Comparison of ENCODE assay signal across 18 cellular contexts in genomic region chr18:79664525-79665125, GRCh38. TPM values are rescaled to one million over a fixed set of nuclear protein-coding genes. Genes with fewer than 3 reads are reported as not detected.
DNase-seq lines count a peak whose midpoint lies in the region; ATAC-seq and TF ChIP-seq lines count a peak whose summit lies in the region.
"Had no signal": no experiment of that assay in that cellular context is flagged by ENCODE, and none has a peak within 500 bp of the region (broad histone marks: within the 10 kb centered on the region; RNA-seq: fewer than 3 reads in every experiment).

No MANE protein-coding gene starts in this region.

- no peak overlapping the region for H3K4me3 Mint-ChIP-seq in natural killer cell treated with Interleukin-12 subunit alpha and Interleukin-12 subunit beta and Interleukin-15 and Interleukin-18, amount 100 ng/mL, for 72 hours
- H3K4me3 Mint-ChIP-seq: CD14-positive monocyte, nephron progenitor cell, T-helper 17 cell had no signal

- no peaks in the 10 kb centered on the region for H3K9me3 ChIP-seq in lung (ENCODE audit: control insufficient read depth in 2 of 2, insufficient read depth in 1 of 2, low read length in 1 of 2)
- H3K9me3 ChIP-seq: Peyer's patch, sigmoid colon had no signal

- no peaks in the 10 kb centered on the region for H3K4me1 ChIP-seq in lung (ENCODE audit: control insufficient read depth in 2 of 2, insufficient read depth in 2 of 2, low read length in 2 of 2)
- H3K4me1 ChIP-seq: Peyer's patch, sigmoid colon had no signal

- H3K36me3 ChIP-seq in lung (ENCODE audit: control insufficient read depth in 2 of 2, insufficient read depth in 2 of 2, low read length in 2 of 2) = no peaks in the 10 kb centered on the region
- H3K36me3 ChIP-seq: Peyer's patch, sigmoid colon had no signal

- H3K27ac Mint-ChIP-seq in natural killer cell treated with Interleukin-12 subunit alpha and Interleukin-12 subunit beta and Interleukin-15 and Interleukin-18, amount 100 ng/mL, for 72 hours = no peak overlapping the region
- H3K27ac Mint-ChIP-seq: nephron progenitor cell, T-helper 17 cell had no signal

- H3K9me3 Mint-ChIP-seq in natural killer cell treated with Interleukin-12 subunit alpha and Interleukin-12 subunit beta and Interleukin-15 and Interleukin-18, amount 100 ng/mL, for 72 hours = no peaks in the 10 kb centered on the region

- TF ChIP-seq CTCF in lung (IDR thresholded peaks at IDR 0.05; ENCODE audit: control extremely low read depth, extremely low read depth) = no peak

- ATAC-seq in lung (ENCODE audit: insufficient read depth, low FRiP score) = peak; percentile 47
- ATAC-seq in GM21447 (IDR thresholded peaks at IDR 0.05; ENCODE audit: unreplicated experiment) = no peak
- ATAC-seq in GM19395 (IDR thresholded peaks at IDR 0.05; ENCODE audit: unreplicated experiment) = no peak
- ATAC-seq in natural killer cell treated with Interleukin-12 subunit alpha and Interleukin-12 subunit beta and Interleukin-15 and Interleukin-18, amount 100 ng/mL, for 72 hours = no peak
- ATAC-seq: T-helper 17 cell had no signal

- H3K27ac ChIP-seq in epithelial cell of prostate = peak overlapping the region; percentile 43
- no peak overlapping the region for H3K27ac ChIP-seq in lung (ENCODE audit: low read depth in 1 of 2, low read length in 1 of 2)
- H3K27ac ChIP-seq: Peyer's patch, sigmoid colon had no signal

- H3K27me3 ChIP-seq in lung (ENCODE audit: control insufficient read depth, insufficient read depth) = no peaks in the 10 kb centered on the region
- H3K27me3 ChIP-seq: Peyer's patch had no signal

- peaks cover 9% of the 10 kb centered on the region in 2 donors for H3K27me3 Mint-ChIP-seq in natural killer cell treated with Interleukin-12 subunit alpha and Interleukin-12 subunit beta and Interleukin-15 and Interleukin-18, amount 100 ng/mL, for 72 hours

- H3K4me3 ChIP-seq in lung = no peak overlapping the region
- H3K4me3 ChIP-seq: Peyer's patch, sigmoid colon had no signal

- WGBS in lung, 2 donors = 60 to 62% methylated on average over 3 of the region's 3 CpGs

- no peaks in the 10 kb centered on the region for H3K4me1 Mint-ChIP-seq in natural killer cell treated with Interleukin-12 subunit alpha and Interleukin-12 subunit beta and Interleukin-15 and Interleukin-18, amount 100 ng/mL, for 72 hours (ENCODE audit: low read depth in 2 of 2)
- H3K4me1 Mint-ChIP-seq: CD14-positive monocyte, T-helper 17 cell had no signal

- DNase-seq in EH (ENCODE audit: low read depth) (peak; percentile 81), NCI-H226 (peak; percentile 66), epithelial cell of prostate (ENCODE audit: low read depth, low spot score) (peak; percentile 83), lung (ENCODE audit: low spot score) (no peak), NCI-H1930 (lab: John Stamatoyannopoulos, UW) (no peak)
- no peak for DNase-seq in natural killer cell treated with Interleukin-12 subunit alpha and Interleukin-12 subunit beta and Interleukin-15 and Interleukin-18, amount 100 ng/mL, for 72 hours (ENCODE audit: low spot score)
- DNase-seq: activated CD4-positive, alpha-beta T cell treated with anti-CD3 and anti-CD28 coated beads for 4 hours; activated T-cell treated with anti-CD3 and anti-CD28 coated beads, Interleukin-2, amount 50 U/mL, for 1 hour; NCI-H1092 treated with DMSO at 0.1 percent for 48 hours; NCI-H524 treated with DMSO at 0.1 percent for 48 hours; nephron progenitor cell; Peyer's patch; sigmoid colon; stimulated activated naive CD4-positive, alpha-beta T cell; T-helper 17 cell had no signal

- H3K36me3 Mint-ChIP-seq in natural killer cell treated with Interleukin-12 subunit alpha and Interleukin-12 subunit beta and Interleukin-15 and Interleukin-18, amount 100 ng/mL, for 72 hours = no peaks in the 10 kb centered on the region
- H3K36me3 Mint-ChIP-seq: CD14-positive monocyte had no signal

RNA-seq across cellular contexts. Expression of gene CTDP1, which starts 15.0 kb away (rescaled TPM):
- total RNA-seq in lung = 10 to 100 TPM; 21.4 to 30.5 TPM
- 10 to 100 TPM; 18.8 to 22.0 TPM for polyA plus RNA-seq in lung
- total RNA-seq in natural killer cell treated with Interleukin-12 subunit alpha and Interleukin-12 subunit beta and Interleukin-15 and Interleukin-18, amount 100 ng/mL, for 72 hours = 10 to 100 TPM; 36.6 to 45.3 TPM

Comparison
In these comparisons a context has a peak if more than half of its experiments do, and no peak if none do; other contexts are left out.
1. DNase-seq: peak in EH (single experiment), NCI-H226 (single experiment) and epithelial cell of prostate (single experiment); none in lung (single experiment), NCI-H1930 (0 of 2) and natural killer cell treated with Interleukin-12 subunit alpha and Interleukin-12 subunit beta and Interleukin-15 and Interleukin-18, amount 100 ng/mL, for 72 hours (single experiment).